In the genomic region with DNA sequence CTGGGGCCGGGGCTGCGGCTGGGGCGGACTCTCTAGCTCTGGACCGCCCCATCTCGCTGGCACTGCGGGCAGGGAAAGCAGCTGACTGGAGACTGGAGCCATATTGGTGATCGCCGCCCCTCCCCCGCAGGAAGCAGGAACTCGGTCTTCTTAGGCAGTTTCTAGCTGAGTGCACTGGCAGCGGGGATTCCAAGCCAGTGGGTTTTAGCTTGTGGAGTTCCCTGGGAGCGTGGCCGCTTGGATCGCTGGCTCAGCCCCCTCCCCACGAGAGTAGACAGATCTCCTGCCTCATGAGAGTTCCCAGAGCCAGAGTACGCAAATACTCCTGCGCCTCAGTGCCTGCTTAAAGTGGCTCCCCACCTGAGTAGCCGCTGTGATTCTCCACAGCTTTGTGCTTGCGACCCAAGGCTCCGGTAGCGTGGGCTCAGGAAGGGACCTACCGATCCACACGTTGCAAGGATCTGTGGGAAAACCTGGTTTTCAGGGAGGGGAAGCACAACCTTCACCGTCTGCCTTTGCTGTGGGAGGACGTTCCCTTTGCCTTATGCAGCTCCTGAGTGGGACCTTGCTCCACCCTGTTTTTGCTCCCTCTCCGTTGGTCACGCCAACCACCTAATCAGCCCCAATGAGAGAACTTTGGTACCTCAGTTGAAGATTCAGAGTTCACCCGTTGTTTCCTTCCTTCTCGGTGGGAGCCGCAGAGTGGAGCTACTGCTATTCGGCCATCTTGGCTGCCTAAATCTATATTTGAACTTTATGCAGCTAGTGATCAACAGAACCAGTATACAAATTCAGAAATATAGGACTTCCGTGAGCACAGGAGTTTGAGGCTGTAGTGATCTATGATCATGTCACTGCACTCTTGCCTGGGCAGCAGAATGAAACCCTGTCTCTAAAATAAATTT, we compare ENCODE assay signal across 28 cellular contexts.
A peak's percentile ranks its signal among the peaks of the same experiment; 100 is the strongest.
DNase-seq lines count a peak whose midpoint lies in the region; ATAC-seq and TF ChIP-seq lines count a peak whose summit lies in the region.
"Had no signal": no experiment of that assay in that cellular context is flagged by ENCODE, and none has a peak within 500 bp of the region (broad histone marks: within the 10 kb centered on the region; RNA-seq: fewer than 3 reads in every experiment).

No MANE protein-coding gene starts in this region.

- DNase-seq in CD8-positive, alpha-beta memory T cell, result no peak
- DNase-seq in HuH-7 (ENCODE audit: low spot score), result peak; percentile 56
- DNase-seq in NCI-H446 (lab: John Stamatoyannopoulos, UW), result peak; percentile 85 to 91
- peak; percentile 14 for DNase-seq in WTC11 (ENCODE audit: low spot score)
- DNase-seq in hypothalamus (lab: John Stamatoyannopoulos, UW), result no peak
- DNase-seq in NCI-H2081 (lab: John Stamatoyannopoulos, UW), result no peak
- DNase-seq: activated naive CD8-positive, alpha-beta T cell treated with anti-CD3 and anti-CD28 coated beads for 36 hours; BE2C; caudate nucleus; endodermal cell; immature natural killer cell; left lung; MM.1S; ovary; Peyer's patch; SJCRH30; spleen; stimulated activated CD4-positive, alpha-beta T cell treated with anti-CD3 and anti-CD28 coated beads, Interleukin-2, amount 100 ng/mL, for 48 hours; T-helper 17 cell had no signal

- CTCF ChIA-PET in CD8-positive, alpha-beta memory T cell (lab: Charles Lee), result no interaction called here
- CTCF ChIA-PET in WTC11 (lab: Charles Lee), result interaction anchor here (1.4 kb wide), 1 partner anchor 12 kb away, joined by 8 read pairs; no protein-coding TSS in a partner anchor

- H3K27me3 ChIP-seq in CD8-positive, alpha-beta memory T cell (ENCODE audit: insufficient read depth, low read length, poor library complexity, severe bottlenecking), result no peaks in the 10 kb centered on the region
- H3K27me3 ChIP-seq: ascending aorta, BE2C, esophagus muscularis mucosa, left lung, ovary, Peyer's patch, SJCRH30, spleen had no signal

- ATAC-seq in WTC11 (no peak), GM18907 (IDR thresholded peaks at IDR 0.05; ENCODE audit: unreplicated experiment) (no peak), GM19328 (IDR thresholded peaks at IDR 0.05; ENCODE audit: unreplicated experiment) (no peak)
- ATAC-seq: activated T-helper 17 cell treated with anti-CD3 and anti-CD28 coated beads, Interleukin-2, amount 50 U/mL, for 72 hours; left lung; naive thymus-derived CD8-positive, alpha-beta T cell; T-helper 17 cell had no signal

- no peak overlapping the region for H3K4me3 Mint-ChIP-seq in CD8-positive, alpha-beta memory T cell
- no peak overlapping the region for H3K4me3 Mint-ChIP-seq in WTC11
- H3K4me3 Mint-ChIP-seq: activated naive CD8-positive, alpha-beta T cell treated with anti-CD3 and anti-CD28 coated beads for 36 hours; activated T-helper 17 cell treated with anti-CD3 and anti-CD28 coated beads, Interleukin-2, amount 50 U/mL, for 72 hours; endodermal cell; immature natural killer cell; mesothelial cell of epicardium; naive thymus-derived CD8-positive, alpha-beta T cell; stimulated activated memory B cell treated with anti-CD40 and anti-IgM and Interleukin-4, amounts not matched to agents 10 μg/mL and 1 μg/mL and 100 μg/mL, for 72 hours; T-helper 17 cell had no signal

- POLR2A ChIA-PET in CD8-positive, alpha-beta memory T cell (lab: Charles Lee), result no interaction called here
- POLR2A ChIA-PET in WTC11 (lab: Charles Lee), result no interaction called here

- H3K4me1 ChIP-seq in CD8-positive, alpha-beta memory T cell (ENCODE audit: insufficient read depth, low read length), result no peaks in the 10 kb centered on the region
- H3K4me1 ChIP-seq: ascending aorta, BE2C, esophagus muscularis mucosa, left lung, Peyer's patch, SJCRH30, spleen had no signal

- no peaks in the 10 kb centered on the region for H3K27me3 Mint-ChIP-seq in CD8-positive, alpha-beta memory T cell
- H3K27me3 Mint-ChIP-seq in WTC11 (ENCODE audit: low read depth), result no peaks in the 10 kb centered on the region
- H3K27me3 Mint-ChIP-seq: activated naive CD8-positive, alpha-beta T cell treated with anti-CD3 and anti-CD28 coated beads for 36 hours; activated T-helper 17 cell treated with anti-CD3 and anti-CD28 coated beads, Interleukin-2, amount 50 U/mL, for 72 hours; naive thymus-derived CD8-positive, alpha-beta T cell; stimulated activated memory B cell treated with anti-CD40 and anti-IgM and Interleukin-4, amounts not matched to agents 10 μg/mL and 1 μg/mL and 100 μg/mL, for 72 hours; T-helper 17 cell had no signal

- H3K4me1 Mint-ChIP-seq in CD8-positive, alpha-beta memory T cell, result no peaks in the 10 kb centered on the region
- H3K4me1 Mint-ChIP-seq in WTC11, result 0 out of 2 replicates have a peak, but pooled peaks cover 2% of the 10 kb centered on the region
- H3K4me1 Mint-ChIP-seq: activated naive CD8-positive, alpha-beta T cell treated with anti-CD3 and anti-CD28 coated beads for 36 hours; activated T-helper 17 cell treated with anti-CD3 and anti-CD28 coated beads, Interleukin-2, amount 50 U/mL, for 72 hours; endodermal cell; immature natural killer cell; mesothelial cell of epicardium; naive thymus-derived CD8-positive, alpha-beta T cell; stimulated activated memory B cell treated with anti-CD40 and anti-IgM and Interleukin-4, amounts not matched to agents 10 μg/mL and 1 μg/mL and 100 μg/mL, for 72 hours; T-helper 17 cell had no signal

- H3K9me3 ChIP-seq in CD8-positive, alpha-beta memory T cell (ENCODE audit: low read length), result no peaks in the 10 kb centered on the region
- H3K9me3 ChIP-seq: ascending aorta, BE2C, esophagus muscularis mucosa, ovary, Peyer's patch had no signal

- H3K36me3 ChIP-seq in CD8-positive, alpha-beta memory T cell (ENCODE audit: insufficient read depth, low read length), result no peaks in the 10 kb centered on the region
- H3K36me3 ChIP-seq: ascending aorta, BE2C, esophagus muscularis mucosa, left lung, ovary, Peyer's patch, SJCRH30, spleen had no signal

- no peaks in the 10 kb centered on the region for H3K36me3 Mint-ChIP-seq in CD8-positive, alpha-beta memory T cell
- peaks cover 11% of the 10 kb centered on the region for H3K36me3 Mint-ChIP-seq in WTC11
- H3K36me3 Mint-ChIP-seq: activated naive CD8-positive, alpha-beta T cell treated with anti-CD3 and anti-CD28 coated beads for 36 hours; mesothelial cell of epicardium; naive thymus-derived CD8-positive, alpha-beta T cell; stimulated activated memory B cell treated with anti-CD40 and anti-IgM and Interleukin-4, amounts not matched to agents 10 μg/mL and 1 μg/mL and 100 μg/mL, for 72 hours had no signal

- TF ChIP-seq CTCF in WTC11 (IDR thresholded peaks at IDR 0.05), result no peak

- H3K9me3 Mint-ChIP-seq in CD8-positive, alpha-beta memory T cell, result peaks cover 5 to 15% (median 13%) of the 10 kb centered on the region in 5 donors
- H3K9me3 Mint-ChIP-seq in WTC11, result peaks cover 18% of the 10 kb centered on the region

- H3K27ac Mint-ChIP-seq in CD8-positive, alpha-beta memory T cell, result no peak overlapping the region
- no peak overlapping the region for H3K27ac Mint-ChIP-seq in WTC11
- H3K27ac Mint-ChIP-seq: activated naive CD8-positive, alpha-beta T cell treated with anti-CD3 and anti-CD28 coated beads for 36 hours; activated T-helper 17 cell treated with anti-CD3 and anti-CD28 coated beads, Interleukin-2, amount 50 U/mL, for 72 hours; endodermal cell; immature natural killer cell; mesothelial cell of epicardium; naive thymus-derived CD8-positive, alpha-beta T cell; stimulated activated memory B cell treated with anti-CD40 and anti-IgM and Interleukin-4, amounts not matched to agents 10 μg/mL and 1 μg/mL and 100 μg/mL, for 72 hours; T-helper 17 cell had no signal

- H3K27ac ChIP-seq in CD8-positive, alpha-beta memory T cell (ENCODE audit: low read depth, low read length), result peak overlapping the region; percentile 54
- H3K27ac ChIP-seq: ascending aorta, esophagus muscularis mucosa, left lung, ovary, Peyer's patch, SJCRH30, spleen, VCaP had no signal

- H3K4me3 ChIP-seq in CD8-positive, alpha-beta memory T cell (ENCODE audit: low read length), result no peak overlapping the region
- H3K4me3 ChIP-seq: ascending aorta, esophagus muscularis mucosa, left lung, ovary, Peyer's patch, SJCRH30, spleen had no signal

TF ChIP-seq in WTC11, 78 proteins besides CTCF, POLR2A, EP300 and RAD21 (continues in another document):
- TF ChIP-seq, protein P1, sequence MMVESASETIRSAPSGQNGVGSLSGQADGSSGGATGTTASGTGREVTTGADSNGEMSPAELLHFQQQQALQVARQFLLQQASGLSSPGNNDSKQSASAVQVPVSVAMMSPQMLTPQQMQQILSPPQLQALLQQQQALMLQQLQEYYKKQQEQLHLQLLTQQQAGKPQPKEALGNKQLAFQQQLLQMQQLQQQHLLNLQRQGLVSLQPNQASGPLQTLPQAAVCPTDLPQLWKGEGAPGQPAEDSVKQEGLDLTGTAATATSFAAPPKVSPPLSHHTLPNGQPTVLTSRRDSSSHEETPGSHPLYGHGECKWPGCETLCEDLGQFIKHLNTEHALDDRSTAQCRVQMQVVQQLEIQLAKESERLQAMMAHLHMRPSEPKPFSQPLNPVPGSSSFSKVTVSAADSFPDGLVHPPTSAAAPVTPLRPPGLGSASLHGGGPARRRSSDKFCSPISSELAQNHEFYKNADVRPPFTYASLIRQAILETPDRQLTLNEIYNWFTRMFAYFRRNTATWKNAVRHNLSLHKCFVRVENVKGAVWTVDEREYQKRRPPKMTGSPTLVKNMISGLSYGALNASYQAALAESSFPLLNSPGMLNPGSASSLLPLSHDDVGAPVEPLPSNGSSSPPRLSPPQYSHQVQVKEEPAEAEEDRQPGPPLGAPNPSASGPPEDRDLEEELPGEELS (CRISPR knock-in tag; IDR thresholded peaks at IDR 0.05), result no peak

Comparison
In these comparisons a context has a peak if more than half of its experiments do, and no peak if none do; other contexts are left out.
1. DNase-seq: peak in HuH-7 (single experiment), NCI-H446 (2 of 2) and WTC11 (single experiment); none in CD8-positive, alpha-beta memory T cell (0 of 5), hypothalamus (0 of 51) and NCI-H2081 (0 of 2).